10 cellular contexts compared by ENCODE assay signal in genomic region chr5:98349251-98349989, GRCh38.
DNase-seq lines count a peak whose midpoint lies in the region; ATAC-seq and TF ChIP-seq lines count a peak whose summit lies in the region.
"Had no signal": no experiment of that assay in that cellular context is flagged by ENCODE, and none has a peak within 500 bp of the region (broad histone marks: within the 10 kb centered on the region; RNA-seq: fewer than 3 reads in every experiment).

No MANE protein-coding gene starts in this region.

- in situ Hi-C loops in GM23248 (cut with MboI), result no loop called here
- in situ Hi-C loops in Panc1 (cut with HindIII; ENCODE audit: low pct_unique_long_range_greater_than_20kb, low sequenced_read_pairs), result no loop called here

- H3K27me3 Mint-ChIP-seq in immature natural killer cell (ENCODE audit: low read depth in 3 of 3), result peaks cover 0 to 2% (median 0%) of the 10 kb centered on the region in 3 donors
- H3K27me3 Mint-ChIP-seq in activated CD4-positive, alpha-beta memory T cell treated with anti-CD3 and anti-CD28 coated beads for 36 hours, result no peaks in the 10 kb centered on the region

- H3K9me3 Mint-ChIP-seq in immature natural killer cell, result peaks cover 8 to 28% (median 19%) of the 10 kb centered on the region in 6 donors
- peaks cover 21% of the 10 kb centered on the region for H3K9me3 Mint-ChIP-seq in activated CD4-positive, alpha-beta memory T cell treated with anti-CD3 and anti-CD28 coated beads for 36 hours

- peak overlapping the region; percentile 46; the same call in 1 of the 2 replicates for H2AFZ ChIP-seq in GM23248

- H3K4me3 ChIP-seq in GM23248 (peak overlapping the region; percentile 33), Panc1 (ENCODE audit: low read depth in 2 of 2, low read length in 2 of 2) (no peak overlapping the region), fibroblast of pulmonary artery (replicated peaks; ENCODE audit: low read depth, low read length) (no peak overlapping the region)
- H3K4me3 ChIP-seq: body of pancreas, SK-N-MC had no signal

- peaks cover 0 to 3% (median 0%) of the 10 kb centered on the region in 3 donors for H3K36me3 Mint-ChIP-seq in immature natural killer cell
- no peaks in the 10 kb centered on the region for H3K36me3 Mint-ChIP-seq in activated CD4-positive, alpha-beta memory T cell treated with anti-CD3 and anti-CD28 coated beads for 36 hours

- H3K4me2 ChIP-seq in GM23248 (ENCODE audit: unreplicated experiment), result peak overlapping the region; percentile 34

- H3K4me1 Mint-ChIP-seq in immature natural killer cell, result no peaks in the 10 kb centered on the region
- no peaks in the 10 kb centered on the region for H3K4me1 Mint-ChIP-seq in activated CD4-positive, alpha-beta memory T cell treated with anti-CD3 and anti-CD28 coated beads for 36 hours (ENCODE audit: low read depth)

- no peaks in the 10 kb centered on the region for H3K9me2 ChIP-seq in GM23248 (ENCODE audit: insufficient read depth)

- H3K79me2 ChIP-seq in GM23248 (ENCODE audit: insufficient read depth), result no peaks in the 10 kb centered on the region

- no peak; the same call in 1 of the 2 replicates for ATAC-seq in Panc1
- ATAC-seq: body of pancreas had no signal

- peak overlapping the region; percentile 68 for H3K9ac ChIP-seq in GM23248

- TF ChIP-seq CTCF in Panc1 (IDR thresholded peaks at IDR 0.05), result peak; percentile 70
- TF ChIP-seq CTCF in fibroblast of pulmonary artery (IDR thresholded peaks at IDR 0.05; ENCODE audit: low read length, missing control alignments), result peak; percentile 62

- no peaks in the 10 kb centered on the region for H3K4me1 ChIP-seq in GM23248 (ENCODE audit: insufficient read depth)
- H3K4me1 ChIP-seq in Panc1 (ENCODE audit: control insufficient read depth, insufficient read depth, low read length), result no peaks in the 10 kb centered on the region
- H3K4me1 ChIP-seq: body of pancreas had no signal

- DNase-seq in AG08395 (ENCODE audit: low spot score) (peak; percentile 77), GM23248 (peak; percentile 90), Panc1 (ENCODE audit: low read depth, low spot score) (peak; percentile 33), fibroblast of pulmonary artery (ENCODE audit: low read depth) (peak; percentile 66), immature natural killer cell (no peak), NCI-H2107 (lab: John Stamatoyannopoulos, UW) (no peak), foreskin melanocyte (no peak)
- DNase-seq in activated CD4-positive, alpha-beta memory T cell treated with anti-CD3 and anti-CD28 coated beads for 36 hours, result no peak
- DNase-seq: body of pancreas had no signal

- POLR2A ChIA-PET in Panc1 (lab: Charles Lee), result no interaction called here
- POLR2A ChIA-PET in activated CD4-positive, alpha-beta memory T cell treated with anti-CD3 and anti-CD28 coated beads for 36 hours (lab: Charles Lee), result no interaction called here

- WGBS in GM23248 (ENCODE audit: low coverage in 1 of 2, low lambda C conversion rate in 2 of 2, missing lambda C conversion rate in 2 of 2), 2 experiments, result 41 to 42% methylated on average over 6 of the region's 6 CpGs

- H3K27ac Mint-ChIP-seq in immature natural killer cell, result no peak overlapping the region
- no peak overlapping the region for H3K27ac Mint-ChIP-seq in activated CD4-positive, alpha-beta memory T cell treated with anti-CD3 and anti-CD28 coated beads for 36 hours

- H3K9me3 ChIP-seq in GM23248 (ENCODE audit: low read depth) (peaks cover 15% of the 10 kb centered on the region), Panc1 (ENCODE audit: control insufficient read depth, insufficient read depth, low read depth, low read length) (peaks cover 6% of the 10 kb centered on the region; the same call in 1 of the 2 replicates)
- H3K9me3 ChIP-seq: body of pancreas had no signal

- peak overlapping the region; percentile 87 for H3K27ac ChIP-seq in GM23248
- no peak overlapping the region for H3K27ac ChIP-seq in Panc1 (ENCODE audit: low read length)
- H3K27ac ChIP-seq: body of pancreas, SK-N-MC had no signal

- CTCF ChIA-PET in Panc1 (lab: Charles Lee), result no interaction called here
- CTCF ChIA-PET in activated CD4-positive, alpha-beta memory T cell treated with anti-CD3 and anti-CD28 coated beads for 36 hours (lab: Charles Lee), result no interaction called here

- peaks cover 16% of the 10 kb centered on the region for H3F3A ChIP-seq in GM23248 (ENCODE audit: insufficient read depth)

- no peak overlapping the region for H3K4me3 Mint-ChIP-seq in immature natural killer cell
- no peak overlapping the region for H3K4me3 Mint-ChIP-seq in activated CD4-positive, alpha-beta memory T cell treated with anti-CD3 and anti-CD28 coated beads for 36 hours

- H3K36me3 ChIP-seq in GM23248 (ENCODE audit: low read depth), result peaks cover 8% of the 10 kb centered on the region; the same call in 1 of the 2 replicates
- no peaks in the 10 kb centered on the region for H3K36me3 ChIP-seq in Panc1 (ENCODE audit: control insufficient read depth, insufficient read depth, low read length)

- H3K27me3 ChIP-seq in GM23248 (replicated peaks; ENCODE audit: insufficient read depth) (no peaks in the 10 kb centered on the region), Panc1 (ENCODE audit: control insufficient read depth, insufficient read depth, low read length) (no peaks in the 10 kb centered on the region)
- H3K27me3 ChIP-seq: body of pancreas had no signal

- intact Hi-C loops in Panc1 (cut with micrococcal nuclease; ENCODE audit: unreplicated experiment), result no loop called here
- intact Hi-C loops in activated CD4-positive, alpha-beta memory T cell treated with anti-CD3 and anti-CD28 coated beads for 36 hours (cut with micrococcal nuclease), result no loop called here

- H4K20me1 ChIP-seq in GM23248 (ENCODE audit: insufficient read depth), result no peaks in the 10 kb centered on the region

- BruUV-seq in Panc1 (replicated peaks; lab: Mats Ljungman, UMichigan), result no TSS peak

Comparison
In these comparisons a context has a peak if more than half of its experiments do, and no peak if none do; other contexts are left out.
1. DNase-seq: peak in AG08395 (single experiment), GM23248 (single experiment), Panc1 (single experiment) and fibroblast of pulmonary artery (single experiment); none in immature natural killer cell (0 of 3), activated CD4-positive, alpha-beta memory T cell treated with anti-CD3 and anti-CD28 coated beads for 36 hours (single experiment), NCI-H2107 (single experiment) and foreskin melanocyte (single experiment).